In genomic region chr9:21681641-21682040, GRCh38 we compare ENCODE assay signal across 1 cellular context.
TF ChIP-seq lines count a peak whose summit lies in the region.

No MANE protein-coding gene starts in this region.

TF ChIP-seq in HEK293, 187 proteins besides CTCF, POLR2A, EP300 and RAD21 (continued from another document):
- TF ChIP-seq PRDM6 (tag by site-specific recombination; IDR thresholded peaks at IDR 0.05) (0 out of 2 replicates have a peak, but pooled peaks have one; percentile 53), PRDM4 (tag by site-specific recombination; IDR thresholded peaks at IDR 0.05) (0 out of 2 replicates have a peak, but pooled peaks have one; percentile 11), ZNF488 (tag by site-specific recombination; IDR thresholded peaks at IDR 0.05) (no peak), ZIC2 (tag by site-specific recombination; IDR thresholded peaks at IDR 0.05) (no peak), IKZF3 (tag by site-specific recombination; IDR thresholded peaks at IDR 0.05) (0 out of 2 replicates have a peak, but pooled peaks have one; percentile 18), ZBTB17 (tag by site-specific recombination; IDR thresholded peaks at IDR 0.05) (peak; percentile 24; the same call in 1 of the 2 replicates), ZNF843 (tag by site-specific recombination; IDR thresholded peaks at IDR 0.05) (peak; percentile 62), ZSCAN30 (tag by site-specific recombination; IDR thresholded peaks at IDR 0.05) (0 out of 2 replicates have a peak, but pooled peaks have one; percentile 18), FEZF1 (tag by site-specific recombination; IDR thresholded peaks at IDR 0.05) (peak; percentile 42), HOXD13 (CRISPR knock-in tag; IDR thresholded peaks at IDR 0.05; ENCODE audit: borderline replicate concordance) (peak; percentile 55; the same call in 1 of the 2 replicates)
